ENCODE assay signal across 12 cellular contexts in genomic region chr11:3044004-3044403, GRCh38. TPM values are rescaled to one million over a fixed set of nuclear protein-coding genes. Genes with fewer than 3 reads are reported as not detected.
DNase-seq lines count a peak whose midpoint lies in the region; ATAC-seq and TF ChIP-seq lines count a peak whose summit lies in the region.
"Had no signal": no experiment of that assay in that cellular context is flagged by ENCODE, and none has a peak within 500 bp of the region (broad histone marks: within the 10 kb centered on the region; RNA-seq: fewer than 3 reads in every experiment).

No MANE protein-coding gene starts in this region.

- H3K27me3 ChIP-seq in MG63 (no peaks in the 10 kb centered on the region), fibroblast of lung (ENCODE audit: control insufficient read depth, insufficient read depth, low read length) (no peaks in the 10 kb centered on the region), psoas muscle (ENCODE audit: insufficient read depth in 3 of 3, low read length in 2 of 3) (no peaks in the 10 kb centered on the region), colonic mucosa (no peaks in the 10 kb centered on the region)

- no peak overlapping the region for H3K4me3 ChIP-seq in MG63
- H3K4me3 ChIP-seq in fibroblast of lung (replicated peaks in 1 of 4; ENCODE audit: control extremely low read depth in 1 of 4, insufficient read depth in 1 of 4, low read depth in 3 of 4, low read length in 4 of 4) = no peak overlapping the region
- H3K4me3 ChIP-seq in psoas muscle = no peak overlapping the region
- H3K4me3 ChIP-seq in colonic mucosa = no peak overlapping the region

- H4K20me1 ChIP-seq in fibroblast of lung (ENCODE audit: control insufficient read depth, extremely low read depth, insufficient read depth, low read length) = no peaks in the 10 kb centered on the region

- H3K4me1 ChIP-seq in fibroblast of lung (ENCODE audit: control insufficient read depth, extremely low read depth, insufficient read depth, low read length) (peaks cover 12% of the 10 kb centered on the region), psoas muscle (peaks cover 66% of the 10 kb centered on the region), colonic mucosa (no peaks in the 10 kb centered on the region)

- H2AFZ ChIP-seq in fibroblast of lung (ENCODE audit: low read length) = no peak overlapping the region

- DNase-seq in AG08395 (ENCODE audit: low spot score) (peak; percentile 51), MG63 (peak; percentile 65), fibroblast of lung (ENCODE audit: low read depth in 2 of 2) (peak in 1 of 2 donors; percentile 44), psoas muscle (peak; percentile 66 to 78), GM10266 (ENCODE audit: extremely low spot score) (no peak), colonic mucosa (no peak), NCI-H2081 (lab: John Stamatoyannopoulos, UW) (no peak)
- DNase-seq: DMS79; naive thymus-derived CD4-positive, alpha-beta T cell; NCI-H1930; WERI-Rb-1 had no signal

- 23 to 35% (median 24%) methylated on average over 6 of the region's 6 CpGs for WGBS in psoas muscle, 3 donors

- intact Hi-C loops in psoas muscle (cut with DNase I) (loop anchor here in 1 of 2 donors (5.0 kb wide), 1 partner anchor 598 kb away; the partner anchor contains the start of gene ART5), colonic mucosa (cut with DNase I) (no loop called here)

- ATAC-seq in psoas muscle (peak; percentile 35 to 65 (median 60)), HG03571 (IDR thresholded peaks at IDR 0.05; ENCODE audit: unreplicated experiment) (no peak)
- ATAC-seq: naive thymus-derived CD4-positive, alpha-beta T cell had no signal

- peaks cover 69% of the 10 kb centered on the region for H3K79me2 ChIP-seq in fibroblast of lung (ENCODE audit: control insufficient read depth, insufficient read depth, low read length)

- peak overlapping the region; percentile 15 for H3K4me2 ChIP-seq in fibroblast of lung (ENCODE audit: extremely low read depth, insufficient read depth, low read length)

- no peak for TF ChIP-seq CTCF in fibroblast of lung (conservative IDR thresholded peaks at IDR 0.05 in 1 of 2, IDR thresholded peaks at IDR 0.05 in 1 of 2; ENCODE audit: low read depth in 1 of 2, low read length in 2 of 2)
- no peak for TF ChIP-seq CTCF in psoas muscle (IDR thresholded peaks at IDR 0.05)
- no peak for TF ChIP-seq CTCF in GM10266 (IDR thresholded peaks at IDR 0.05; ENCODE audit: control insufficient read depth, insufficient read depth, low read depth, missing control alignments)
- no peak for TF ChIP-seq CTCF in colonic mucosa (IDR thresholded peaks at IDR 0.05)

- peaks cover 47% of the 10 kb centered on the region for H3K36me3 ChIP-seq in MG63
- H3K36me3 ChIP-seq in fibroblast of lung (ENCODE audit: control insufficient read depth, insufficient read depth, low read length) = peaks cover 27% of the 10 kb centered on the region
- H3K36me3 ChIP-seq in psoas muscle (ENCODE audit: insufficient read depth in 1 of 2, low read depth in 1 of 2) = peaks cover 3 to 28% of the 10 kb centered on the region in 2 donors
- no peaks in the 10 kb centered on the region for H3K36me3 ChIP-seq in colonic mucosa

- H3K9me3 ChIP-seq in MG63 (no peaks in the 10 kb centered on the region), fibroblast of lung (ENCODE audit: control insufficient read depth, insufficient read depth, low read depth, low read length) (no peaks in the 10 kb centered on the region), psoas muscle (no peaks in the 10 kb centered on the region), colonic mucosa (no peaks in the 10 kb centered on the region)

- H3K27ac ChIP-seq in fibroblast of lung (ENCODE audit: insufficient read depth, low read length) = peak overlapping the region; percentile 69
- H3K27ac ChIP-seq in psoas muscle = peak overlapping the region; percentile 96
- no peak overlapping the region for H3K27ac ChIP-seq in colonic mucosa
- H3K27ac ChIP-seq: WERI-Rb-1 had no signal

- no peak overlapping the region for H3K9ac ChIP-seq in fibroblast of lung (ENCODE audit: insufficient read depth, low read length)
- H3K9ac ChIP-seq in colonic mucosa (ENCODE audit: low read depth in 2 of 2, low read length in 2 of 2) = no peak overlapping the region

RNA-seq across cellular contexts. Expression of gene CARS1, which starts 13.2 kb away (rescaled TPM):
- total RNA-seq in MG63 (2014; rRNA removed; shearing (Covaris generic); ENCODE audit: low replicate concordance) = 48.5 and 57.2 TPM in 2 replicates
- total RNA-seq in fibroblast of lung (102 and 149 TPM in 2 replicates), psoas muscle (10 to 100 TPM; 24.2 to 65.8 (median 40.2) TPM), colonic mucosa (10 to 100 TPM; 48.4 to 74.3 TPM)
- polyA plus RNA-seq in fibroblast of lung (64.5 and 67.5 TPM in 2 replicates), psoas muscle (10 to 100 TPM; 37.8 to 78.6 (median 77.9) TPM)
- polyA plus RNA-seq in fibroblast of lung (2012) = 56.4 and 91.9 TPM in 2 replicates
- polyA minus RNA-seq in fibroblast of lung (ENCODE audit: low replicate concordance) = 27.9 and 30.8 TPM in 2 replicates

RNA-seq across cellular contexts. Expression of gene NAP1L4, which starts 51.9 kb away (rescaled TPM):
- 98.0 and 116 TPM in 2 replicates for total RNA-seq in MG63 (2014; rRNA removed; shearing (Covaris generic); ENCODE audit: low replicate concordance)
- total RNA-seq in fibroblast of lung = 104 and 113 TPM in 2 replicates
- 79.5 and 95.9 TPM in 2 replicates for polyA plus RNA-seq in fibroblast of lung
- polyA plus RNA-seq in fibroblast of lung (2012) = 85.1 and 98.2 TPM in 2 replicates
- 56.5 and 75.5 TPM in 2 replicates for polyA minus RNA-seq in fibroblast of lung (ENCODE audit: low replicate concordance)
- total RNA-seq in psoas muscle = 100 to 1,000 TPM; 143 to 153 (median 147) TPM
- polyA plus RNA-seq in psoas muscle = 100 to 1,000 TPM; 121 to 140 (median 139) TPM
- total RNA-seq in colonic mucosa = 100 to 1,000 TPM in 1 of 2 donors, 10 to 100 TPM in 1; 96.1 to 134 TPM

Comparison
In these comparisons a context has a peak if more than half of its experiments do, and no peak if none do; other contexts are left out.
1. DNase-seq: peak in AG08395 (single experiment), MG63 (single experiment) and psoas muscle (2 of 2); none in GM10266 (single experiment), colonic mucosa (single experiment) and NCI-H2081 (0 of 2).